8 cellular contexts compared by ENCODE assay signal in the genomic region with DNA sequence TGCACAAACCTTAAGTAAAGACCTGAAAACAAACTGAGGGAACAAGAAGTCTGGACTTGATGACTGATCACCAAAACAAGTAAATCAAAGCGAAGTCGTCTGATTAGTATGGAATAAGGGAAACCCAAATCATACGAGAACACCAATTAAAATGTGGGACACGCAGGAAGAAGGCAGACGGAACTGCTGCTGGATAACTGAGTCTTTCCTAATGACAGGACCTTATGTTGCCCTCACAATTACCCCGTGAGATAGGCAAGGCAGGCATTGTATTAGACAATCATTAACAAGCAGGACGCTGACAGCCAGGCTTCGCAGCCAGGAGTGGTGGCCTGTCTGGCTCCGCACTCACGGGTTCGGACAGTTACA. TPM values are rescaled to one million over a fixed set of nuclear protein-coding genes. Genes with fewer than 3 reads are reported as not detected.
DNase-seq lines count a peak whose midpoint lies in the region; ATAC-seq and TF ChIP-seq lines count a peak whose summit lies in the region.

No MANE protein-coding gene starts in this region.

- intact Hi-C loops in IMR-90 (cut with micrococcal nuclease), result loop anchor here (1.0 kb wide), 1 partner anchor 17 kb away; a partner anchor contains a TSS

- H4K20me1 ChIP-seq in IMR-90 (ENCODE audit: insufficient read depth, low read length), result peaks cover 30% of the 10 kb centered on the region

- no peak for TF ChIP-seq POLR2A in IMR-90 (IDR thresholded peaks at IDR 0.05; ENCODE audit: low read depth, low read length)

- no peaks in the 10 kb centered on the region for H3K9me1 ChIP-seq in IMR-90 (ENCODE audit: insufficient read depth, low read length)

- TF ChIP-seq RAD21 in IMR-90 (IDR thresholded peaks at IDR 0.05; ENCODE audit: low read length), result no peak

- peak overlapping the region; percentile 84 for H2AK9ac ChIP-seq in IMR-90 (replicated peaks; ENCODE audit: low read depth, low read length, poor library complexity)

- peaks cover 39% of the 10 kb centered on the region for H3K4me1 Mint-ChIP-seq in central memory CD8-positive, alpha-beta T cell

- H2AFZ ChIP-seq in IMR-90 (replicated peaks; ENCODE audit: low read length, poor library complexity), result peak overlapping the region; percentile 97

- H3K27ac Mint-ChIP-seq in central memory CD8-positive, alpha-beta T cell (ENCODE audit: low read depth), result peak overlapping the region; percentile 100

- POLR2A ChIA-PET in AG04449 (lab: Yijun Ruan, JAX) (interaction anchor here (0.6 to 2.5 kb wide), 7 partner anchors 10 to 95 kb away, joined by 3 to 25 read pairs (median 6); a partner anchor contains a TSS), IMR-90 (lab: Charles Lee; ENCODE audit: unreplicated experiment) (interaction anchor here (0.6 to 1.2 kb wide), 6 partner anchors 11 to 58 kb away, joined by 3 to 10 read pairs (median 6); a partner anchor contains a TSS)

- H2BK5ac ChIP-seq in IMR-90 (ENCODE audit: low read depth, low read length, poor library complexity, severe bottlenecking), result peak overlapping the region; percentile 86

- H3K9me3 ChIP-seq in IMR-90 (ENCODE audit: control insufficient read depth, insufficient read depth, low read length), result no peaks in the 10 kb centered on the region
- no peaks in the 10 kb centered on the region for H3K9me3 ChIP-seq in muscle layer of colon (ENCODE audit: low read length)

- peak overlapping the region; percentile 92 for H4K91ac ChIP-seq in IMR-90 (ENCODE audit: insufficient read depth, low read depth, low read length)

- H3K23ac ChIP-seq in IMR-90 (ENCODE audit: low read depth, low read length), result peak overlapping the region; percentile 75

- H3K18ac ChIP-seq in IMR-90 (ENCODE audit: low read depth, low read length), result peak overlapping the region; percentile 50

- DNase-seq in AG04449 (ENCODE audit: low read depth, low spot score) (no peak), IMR-90 (no peak), omental fat pad (ENCODE audit: low spot score) (no peak), NCI-H510A (lab: John Stamatoyannopoulos, UW) (no peak), NCI-H524 treated with DMSO at 0.1 percent for 48 hours (lab: John Stamatoyannopoulos, UW) (no peak)
- no peak for DNase-seq in central memory CD8-positive, alpha-beta T cell (ENCODE audit: low spot score in 2 of 2)

- peak overlapping the region; percentile 79 for H4K5ac ChIP-seq in IMR-90 (ENCODE audit: low read depth, low read length)

- peak overlapping the region; percentile 91 for H4K8ac ChIP-seq in IMR-90 (ENCODE audit: low read depth in 2 of 2, low read length in 2 of 2)

- H3K36me3 ChIP-seq in IMR-90 (ENCODE audit: control insufficient read depth, insufficient read depth, low read length) (no peaks in the 10 kb centered on the region), muscle layer of colon (ENCODE audit: insufficient read depth, low read length) (no peaks in the 10 kb centered on the region)

- H3K4me2 ChIP-seq in IMR-90 (ENCODE audit: low read depth, low read length), result peak overlapping the region; percentile 82

- H3K36me3 Mint-ChIP-seq in central memory CD8-positive, alpha-beta T cell (ENCODE audit: insufficient read depth), result peaks cover 18% of the 10 kb centered on the region

- H3K14ac ChIP-seq in IMR-90 (replicated peaks; ENCODE audit: low read depth, low read length), result peak overlapping the region; percentile 95

- in situ Hi-C loops in IMR-90 (cut with MboI; ENCODE audit: low sequenced_read_pairs), result no loop called here

- H3K4ac ChIP-seq in IMR-90 (ENCODE audit: low read depth, low read length), result peak overlapping the region; percentile 92

- H3K9ac ChIP-seq in IMR-90 (ENCODE audit: low read depth, low read length) (peak overlapping the region; percentile 95), muscle layer of colon (ENCODE audit: low read length) (peak overlapping the region; percentile 66)

- peak overlapping the region; percentile 3; the same call in 1 of the 2 replicates for H2BK20ac ChIP-seq in IMR-90 (ENCODE audit: low read depth, low read length)

- 2% methylated on average over 6 of the region's 11 CpGs; no CpG with 5 or more reads in 1 of the 2 experiments for WGBS in IMR-90 (ENCODE audit: extremely low coverage in 2 of 2, insufficient read length in 1 of 2), 2 experiments

- TF ChIP-seq CTCF in AG04449 (IDR thresholded peaks at IDR 0.05; ENCODE audit: insufficient read depth, low read length, missing control alignments), result no peak
- TF ChIP-seq CTCF in IMR-90 (conservative IDR thresholded peaks at IDR 0.05; ENCODE audit: low read depth, low read length), result no peak
- no peak for TF ChIP-seq CTCF in omental fat pad (IDR thresholded peaks at IDR 0.05)

- H3K4me1 ChIP-seq in IMR-90 (ENCODE audit: control insufficient read depth, insufficient read depth, low read length), result no peaks in the 10 kb centered on the region
- H3K4me1 ChIP-seq in muscle layer of colon (ENCODE audit: insufficient read depth, low read length), result peaks cover 12% of the 10 kb centered on the region

- dilution Hi-C loops in IMR-90 (cut with HindIII; ENCODE audit: low sequenced_read_pairs, unreplicated experiment), result no loop called here

- H3K4me3 ChIP-seq in AG04449 (ENCODE audit: low read depth, low read length), result peak overlapping the region; percentile 80
- H3K4me3 ChIP-seq in IMR-90 (ENCODE audit: insufficient read depth, low read depth, low read length), result peak overlapping the region; percentile 57
- peak overlapping the region; percentile 22 to 70 for H3K4me3 ChIP-seq in muscle layer of colon (ENCODE audit: low read depth in 1 of 2, low read length in 2 of 2)

- no peak for ATAC-seq in IMR-90 (ENCODE audit: low read depth)
- ATAC-seq in central memory CD8-positive, alpha-beta T cell (replicated peaks; ENCODE audit: extremely low read depth, poor library complexity, severe bottlenecking), result peak; percentile 12
- no peak for ATAC-seq in omental fat pad (ENCODE audit: low FRiP score)
- ATAC-seq in HG03025 (IDR thresholded peaks at IDR 0.05; ENCODE audit: low FRiP score, unreplicated experiment), result no peak

- H3K9me3 Mint-ChIP-seq in central memory CD8-positive, alpha-beta T cell, result no peaks in the 10 kb centered on the region

- H3K27me3 ChIP-seq in IMR-90 (ENCODE audit: control insufficient read depth, insufficient read depth, low read length) (no peaks in the 10 kb centered on the region), muscle layer of colon (ENCODE audit: control insufficient read depth in 1 of 2, insufficient read depth in 2 of 2, low read length in 2 of 2) (no peaks in the 10 kb centered on the region)

- H3K56ac ChIP-seq in IMR-90 (ENCODE audit: extremely low read depth, insufficient read depth, low read length), result peak overlapping the region; percentile 69

- peak overlapping the region; percentile 99 for H3K4me3 Mint-ChIP-seq in central memory CD8-positive, alpha-beta T cell

- H2BK120ac ChIP-seq in IMR-90 (ENCODE audit: low read depth, low read length), result peak overlapping the region; percentile 53

- H2AK5ac ChIP-seq in IMR-90 (ENCODE audit: low read depth, low read length), result peak overlapping the region; percentile 77

- H2BK15ac ChIP-seq in IMR-90 (ENCODE audit: low read depth, low read length), result peak overlapping the region; percentile 42; the same call in 1 of the 3 replicates

- no peaks in the 10 kb centered on the region for H3K27me3 Mint-ChIP-seq in central memory CD8-positive, alpha-beta T cell

- CTCF ChIA-PET in AG04449 (lab: Yijun Ruan, JAX), result interaction anchor here (0.6 to 1.2 kb wide), 5 partner anchors 9 to 17 kb away, joined by 3 to 4 read pairs (median 3); no protein-coding TSS in a partner anchor
- CTCF ChIA-PET in IMR-90 (lab: Yijun Ruan, JAX), result no interaction called here

- H3K79me1 ChIP-seq in IMR-90 (ENCODE audit: low read depth in 1 of 2, low read length in 2 of 2), result peaks cover 3 to 9% of the 10 kb centered on the region in 2 experiments; a peak in 2 of 4 replicates

- BruUV-seq in IMR-90 (replicated peaks; lab: Mats Ljungman, UMichigan), result no TSS peak

- H3K27ac ChIP-seq in IMR-90 (ENCODE audit: insufficient read depth, low read length) (peak overlapping the region; percentile 91), muscle layer of colon (ENCODE audit: low read depth, low read length) (peak overlapping the region; percentile 89)

TF ChIP-seq in IMR-90, 13 proteins besides CTCF, POLR2A, EP300 and RAD21:
- TF ChIP-seq NFE2L2 (IDR thresholded peaks at IDR 0.05; ENCODE audit: low read depth, low read length), result no peak
- TF ChIP-seq CHD1 (IDR thresholded peaks at IDR 0.05; ENCODE audit: low read depth, low read length), result no peak
- TF ChIP-seq MXI1 (IDR thresholded peaks at IDR 0.05; ENCODE audit: borderline replicate concordance, low read depth, low read length), result no peak
- TF ChIP-seq RCOR1 (IDR thresholded peaks at IDR 0.05; ENCODE audit: insufficient replicate concordance, low read length), result no peak
- TF ChIP-seq MAFK (IDR thresholded peaks at IDR 0.05; ENCODE audit: low read depth, low read length), result no peak
- TF ChIP-seq BHLHE40 (IDR thresholded peaks at IDR 0.05; ENCODE audit: low read depth, low read length), result no peak
- no peak for TF ChIP-seq MAZ (IDR thresholded peaks at IDR 0.05; ENCODE audit: borderline replicate concordance, low read depth, low read length)

RNA-seq across cellular contexts. Expression of a gene that starts 0.6 kb away (rescaled TPM):
- total RNA-seq in IMR-90 (2012; rRNA removed), result 28.7 and 64.2 TPM in 2 replicates
- 6.3 and 9.5 TPM in 2 replicates for polyA plus RNA-seq in IMR-90 (2012; rRNA removed)
- 1.6 and 2.8 TPM in 2 replicates for polyA plus RNA-seq in IMR-90 (2012; cell fraction: cytosol; rRNA removed)
- polyA plus RNA-seq in IMR-90 (2012; cell fraction: nucleus; rRNA removed; ENCODE audit: low replicate concordance), result 0.81 and 4.0 TPM in 2 replicates
- total RNA-seq in omental fat pad, result 10 to 100 TPM; 27.0 to 47.7 (median 37.0) TPM

RNA-seq across cellular contexts. Expression of a gene that starts 17.9 kb away (rescaled TPM):
- total RNA-seq in IMR-90 (2012; rRNA removed) (706 and 942 TPM in 2 replicates), omental fat pad (100 to 1,000 TPM; 257 to 444 (median 292) TPM)
- polyA plus RNA-seq in IMR-90 (2012; rRNA removed), result 213 and 326 TPM in 2 replicates
- 35.4 and 57.7 TPM in 2 replicates for polyA plus RNA-seq in IMR-90 (2012; cell fraction: cytosol; rRNA removed)
- 147 and 3,449 TPM in 2 replicates for polyA plus RNA-seq in IMR-90 (2012; cell fraction: nucleus; rRNA removed; ENCODE audit: low replicate concordance)

RNA-seq across cellular contexts. Expression of a gene that starts 46.9 kb away (rescaled TPM):
- total RNA-seq in IMR-90 (2012; rRNA removed) (171 and 374 TPM in 2 replicates), omental fat pad (100 to 1,000 TPM; 138 to 643 (median 306) TPM)
- polyA plus RNA-seq in IMR-90 (2012; rRNA removed), result 147 and 171 TPM in 2 replicates
- polyA plus RNA-seq in IMR-90 (2012; cell fraction: cytosol; rRNA removed), result 45.0 and 57.1 TPM in 2 replicates
- 32.5 and 93.3 TPM in 2 replicates for polyA plus RNA-seq in IMR-90 (2012; cell fraction: nucleus; rRNA removed; ENCODE audit: low replicate concordance)

RNA-seq across cellular contexts. Expression of a gene that starts 47.4 kb away (rescaled TPM):
- total RNA-seq in IMR-90 (2012; rRNA removed), result 13.3 and 60.3 TPM in 2 replicates
- 93.6 and 106 TPM in 2 replicates for polyA plus RNA-seq in IMR-90 (2012; rRNA removed)
- 15.7 and 19.2 TPM in 2 replicates for polyA plus RNA-seq in IMR-90 (2012; cell fraction: cytosol; rRNA removed)
- polyA plus RNA-seq in IMR-90 (2012; cell fraction: nucleus; rRNA removed; ENCODE audit: low replicate concordance), result 9.3 and 26.8 TPM in 2 replicates
- total RNA-seq in omental fat pad, result 100 to 1,000 TPM in 3 of 4 donors, 10 to 100 TPM in 1; 86.5 to 352 (median 177) TPM
